Comparison of ENCODE assay signal across 10 cellular contexts in the genomic region with DNA sequence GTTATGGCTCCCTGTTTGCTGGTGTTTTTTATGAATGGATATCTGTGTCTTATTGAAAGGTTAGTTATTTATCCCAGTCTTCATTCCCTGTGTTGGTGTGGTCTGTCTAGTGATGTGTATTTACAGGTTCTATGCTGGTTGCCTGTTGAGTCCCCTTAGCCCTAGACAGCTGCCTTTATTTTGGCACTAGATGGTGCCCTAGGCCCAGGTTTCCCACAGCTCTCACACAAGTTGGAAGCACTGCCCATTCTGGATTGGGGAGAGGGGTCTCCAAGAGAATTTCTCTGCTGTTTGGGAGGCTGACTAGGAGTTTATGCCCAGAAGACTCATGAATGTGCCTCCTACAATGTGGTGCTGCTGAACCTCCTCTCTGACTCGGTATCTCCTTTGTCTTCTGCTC. TPM values are rescaled to one million over a fixed set of nuclear protein-coding genes. Genes with fewer than 3 reads are reported as not detected.
DNase-seq lines count a peak whose midpoint lies in the region; ATAC-seq, FAIRE-seq and TF ChIP-seq lines count a peak whose summit lies in the region.
"Had no signal": no experiment of that assay in that cellular context is flagged by ENCODE, and none has a peak within 500 bp of the region (broad histone marks: within the 10 kb centered on the region; RNA-seq: fewer than 3 reads in every experiment).

No MANE protein-coding gene starts in this region.

- H3K9me3 ChIP-seq in PC-3 (ENCODE audit: low read length): no peaks in the 10 kb centered on the region
- peaks cover 0 to 22% (median 0%) of the 10 kb centered on the region in 3 experiments for H3K9me3 ChIP-seq in naive thymus-derived CD4-positive, alpha-beta T cell (ENCODE audit: control insufficient read depth in 2 of 3, low read length in 3 of 3)

- TF ChIP-seq CTCF in C4-2B (conservative IDR thresholded peaks at IDR 0.05) (peak; percentile 38), PC-3 (conservative IDR thresholded peaks at IDR 0.05; ENCODE audit: low read depth, low read length) (peak; percentile 59)

- POLR2A ChIA-PET in PC-3 (lab: Charles Lee; ENCODE audit: unreplicated experiment): no interaction called here
- POLR2A ChIA-PET in naive thymus-derived CD4-positive, alpha-beta T cell (lab: Charles Lee): no interaction called here

- ATAC-seq in GM21576 (IDR thresholded peaks at IDR 0.05; ENCODE audit: unreplicated experiment) (peak; percentile 53), PC-3 (no peak)
- no peak for ATAC-seq in stimulated activated effector memory CD8-positive, alpha-beta T cell treated with anti-CD3 and anti-CD28 coated beads, Interleukin-12 subunit alpha, Interleukin-12 subunit beta, amount 100 ng/mL, for 72 hours
- ATAC-seq in naive thymus-derived CD4-positive, alpha-beta T cell: no peak

- no TSS peak for BruUV-seq in PC-3 (replicated peaks; lab: Mats Ljungman, UMichigan)

- H2AFZ ChIP-seq in PC-3 (ENCODE audit: low read length): no peak overlapping the region

- FAIRE-seq in H54 (lab: Jason Lieb, UNC): no peak

- H3K79me2 ChIP-seq in PC-3 (ENCODE audit: low read length): no peaks in the 10 kb centered on the region

- no peak overlapping the region for H3K27ac Mint-ChIP-seq in stimulated activated effector memory CD8-positive, alpha-beta T cell treated with anti-CD3 and anti-CD28 coated beads, Interleukin-12 subunit alpha, Interleukin-12 subunit beta, amount 100 ng/mL, for 72 hours
- H3K27ac Mint-ChIP-seq in naive thymus-derived CD4-positive, alpha-beta T cell: no peak overlapping the region
- H3K27ac Mint-ChIP-seq: activated T-helper 2 cell treated with anti-CD3 and anti-CD28 coated beads, Interferon-gamma antibody, Interleukin-2, Interleukin-4, amounts not matched to agents 10 μg/mL and 5 μg/mL and 100 μg/mL, durations not matched to agents 14 hours and 24 hours and 36 hours had no signal

- H3K36me3 ChIP-seq in PC-3 (ENCODE audit: low read depth, low read length): no peaks in the 10 kb centered on the region
- H3K36me3 ChIP-seq in naive thymus-derived CD4-positive, alpha-beta T cell (ENCODE audit: control insufficient read depth in 2 of 3, insufficient read depth in 3 of 3, low read length in 3 of 3): no peaks in the 10 kb centered on the region

- H3K36me3 Mint-ChIP-seq in stimulated activated effector memory CD8-positive, alpha-beta T cell treated with anti-CD3 and anti-CD28 coated beads, Interleukin-12 subunit alpha, Interleukin-12 subunit beta, amount 100 ng/mL, for 72 hours: no peaks in the 10 kb centered on the region
- peaks cover 0 to 7% (median 0%) of the 10 kb centered on the region in 5 donors for H3K36me3 Mint-ChIP-seq in naive thymus-derived CD4-positive, alpha-beta T cell

- peak; percentile 31 for DNase-seq in PC-3
- peak; percentile 16 for DNase-seq in glomerular endothelial cell (ENCODE audit: extremely low read depth, low read depth, low spot score)
- no peak for DNase-seq in stimulated activated effector memory CD8-positive, alpha-beta T cell treated with anti-CD3 and anti-CD28 coated beads, Interleukin-12 subunit alpha, Interleukin-12 subunit beta, amount 100 ng/mL, for 72 hours (ENCODE audit: low spot score in 2 of 2)
- DNase-seq in naive thymus-derived CD4-positive, alpha-beta T cell: no peak
- DNase-seq in DMS79 (lab: John Stamatoyannopoulos, UW): no peak
- DNase-seq in H54 (ENCODE audit: insufficient read length, low spot score): no peak

- H3K4me1 Mint-ChIP-seq in stimulated activated effector memory CD8-positive, alpha-beta T cell treated with anti-CD3 and anti-CD28 coated beads, Interleukin-12 subunit alpha, Interleukin-12 subunit beta, amount 100 ng/mL, for 72 hours: no peaks in the 10 kb centered on the region
- H3K4me1 Mint-ChIP-seq in naive thymus-derived CD4-positive, alpha-beta T cell: no peaks in the 10 kb centered on the region

- CTCF ChIA-PET in PC-3 (lab: Charles Lee): no interaction called here
- CTCF ChIA-PET in naive thymus-derived CD4-positive, alpha-beta T cell (lab: Charles Lee): no interaction called here

- H3K27me3 Mint-ChIP-seq in naive thymus-derived CD4-positive, alpha-beta T cell: peaks cover 0 to 32% (median 10%) of the 10 kb centered on the region in 5 donors

- no peak overlapping the region for H3K4me3 ChIP-seq in PC-3 (ENCODE audit: low read length)
- H3K4me3 ChIP-seq in naive thymus-derived CD4-positive, alpha-beta T cell (ENCODE audit: low read length): no peak overlapping the region

- H3F3A ChIP-seq in PC-3 (ENCODE audit: low read length, unreplicated experiment): no peaks in the 10 kb centered on the region

- no peak for TF ChIP-seq POLR2A in H54 (IDR thresholded peaks at IDR 0.05; ENCODE audit: low read depth, low read length)

- H3K9ac ChIP-seq in PC-3 (ENCODE audit: low read length): no peak overlapping the region

- H3K4me1 ChIP-seq in PC-3 (ENCODE audit: insufficient read depth, low read length): no peaks in the 10 kb centered on the region
- H3K4me1 ChIP-seq in naive thymus-derived CD4-positive, alpha-beta T cell (ENCODE audit: control insufficient read depth in 2 of 2, insufficient read depth in 2 of 2, low read length in 2 of 2): no peaks in the 10 kb centered on the region

- no peaks in the 10 kb centered on the region for H3K9me2 ChIP-seq in PC-3 (replicated peaks; ENCODE audit: low read length)

- H3K27ac ChIP-seq in C4-2B (no peak overlapping the region), PC-3 (ENCODE audit: low read length) (no peak overlapping the region)
- no peak overlapping the region for H3K27ac ChIP-seq in naive thymus-derived CD4-positive, alpha-beta T cell (ENCODE audit: low read depth, low read length)

- H3K27me3 ChIP-seq in PC-3 (ENCODE audit: low read length): peaks cover 14% of the 10 kb centered on the region; the same call in 1 of the 2 replicates
- H3K27me3 ChIP-seq in naive thymus-derived CD4-positive, alpha-beta T cell (ENCODE audit: control insufficient read depth in 2 of 2, insufficient read depth in 2 of 2, low read length in 2 of 2): peaks cover 0 to 5% of the 10 kb centered on the region in 2 donors

- H3K9me3 Mint-ChIP-seq in stimulated activated effector memory CD8-positive, alpha-beta T cell treated with anti-CD3 and anti-CD28 coated beads, Interleukin-12 subunit alpha, Interleukin-12 subunit beta, amount 100 ng/mL, for 72 hours: peaks cover 20% of the 10 kb centered on the region
- H3K9me3 Mint-ChIP-seq in naive thymus-derived CD4-positive, alpha-beta T cell: peaks cover 3 to 48% (median 22%) of the 10 kb centered on the region in 11 donors

- H3K4me3 Mint-ChIP-seq in stimulated activated effector memory CD8-positive, alpha-beta T cell treated with anti-CD3 and anti-CD28 coated beads, Interleukin-12 subunit alpha, Interleukin-12 subunit beta, amount 100 ng/mL, for 72 hours: no peak overlapping the region
- H3K4me3 Mint-ChIP-seq in naive thymus-derived CD4-positive, alpha-beta T cell: no peak overlapping the region

- H4K20me1 ChIP-seq in PC-3 (ENCODE audit: low read length): no peaks in the 10 kb centered on the region

- H3K4me2 ChIP-seq in PC-3 (ENCODE audit: low read length): no peak overlapping the region

- intact Hi-C loops in PC-3 (cut with micrococcal nuclease): loop anchor here (1.0 kb wide), 1 partner anchor 659 kb away; no protein-coding TSS in a partner anchor
- intact Hi-C loops in naive thymus-derived CD4-positive, alpha-beta T cell (cut with micrococcal nuclease): no loop called here

RNA-seq across cellular contexts. Expression of gene GRM1, which starts 12.4 kb away (rescaled TPM):
- 0.11 TPM in 1 of 2 replicates, not detected in the other for total RNA-seq in PC-3 (2014; rRNA removed)
- total RNA-seq in glomerular endothelial cell: 0.05 and 0.06 TPM in 2 replicates
- total RNA-seq in naive thymus-derived CD4-positive, alpha-beta T cell: not detected
- polyA plus RNA-seq in naive thymus-derived CD4-positive, alpha-beta T cell: not detected
- total RNA-seq: activated T-helper 2 cell treated with anti-CD3 and anti-CD28 coated beads, Interferon-gamma antibody, Interleukin-2, Interleukin-4, amounts not matched to agents 10 μg/mL and 5 μg/mL and 100 μg/mL, durations not matched to agents 14 hours and 24 hours and 36 hours; mononuclear cell had no signal

Comparison
In these comparisons a context has a peak if more than half of its experiments do, and no peak if none do; other contexts are left out.
1. DNase-seq: peak in PC-3 (single experiment) and glomerular endothelial cell (single experiment); none in stimulated activated effector memory CD8-positive, alpha-beta T cell treated with anti-CD3 and anti-CD28 coated beads, Interleukin-12 subunit alpha, Interleukin-12 subunit beta, amount 100 ng/mL, for 72 hours (0 of 2), naive thymus-derived CD4-positive, alpha-beta T cell (0 of 9), DMS79 (single experiment) and H54 (single experiment).